Comparison of ENCODE assay signal across 1 cellular context in genomic region chr2:227536445-227536844, GRCh38.
TF ChIP-seq lines count a peak whose summit lies in the region.

No MANE protein-coding gene starts in this region.

TF ChIP-seq in HepG2, 621 proteins besides CTCF, POLR2A, EP300 and RAD21 (continued from another document):
- TF ChIP-seq, protein P1, sequence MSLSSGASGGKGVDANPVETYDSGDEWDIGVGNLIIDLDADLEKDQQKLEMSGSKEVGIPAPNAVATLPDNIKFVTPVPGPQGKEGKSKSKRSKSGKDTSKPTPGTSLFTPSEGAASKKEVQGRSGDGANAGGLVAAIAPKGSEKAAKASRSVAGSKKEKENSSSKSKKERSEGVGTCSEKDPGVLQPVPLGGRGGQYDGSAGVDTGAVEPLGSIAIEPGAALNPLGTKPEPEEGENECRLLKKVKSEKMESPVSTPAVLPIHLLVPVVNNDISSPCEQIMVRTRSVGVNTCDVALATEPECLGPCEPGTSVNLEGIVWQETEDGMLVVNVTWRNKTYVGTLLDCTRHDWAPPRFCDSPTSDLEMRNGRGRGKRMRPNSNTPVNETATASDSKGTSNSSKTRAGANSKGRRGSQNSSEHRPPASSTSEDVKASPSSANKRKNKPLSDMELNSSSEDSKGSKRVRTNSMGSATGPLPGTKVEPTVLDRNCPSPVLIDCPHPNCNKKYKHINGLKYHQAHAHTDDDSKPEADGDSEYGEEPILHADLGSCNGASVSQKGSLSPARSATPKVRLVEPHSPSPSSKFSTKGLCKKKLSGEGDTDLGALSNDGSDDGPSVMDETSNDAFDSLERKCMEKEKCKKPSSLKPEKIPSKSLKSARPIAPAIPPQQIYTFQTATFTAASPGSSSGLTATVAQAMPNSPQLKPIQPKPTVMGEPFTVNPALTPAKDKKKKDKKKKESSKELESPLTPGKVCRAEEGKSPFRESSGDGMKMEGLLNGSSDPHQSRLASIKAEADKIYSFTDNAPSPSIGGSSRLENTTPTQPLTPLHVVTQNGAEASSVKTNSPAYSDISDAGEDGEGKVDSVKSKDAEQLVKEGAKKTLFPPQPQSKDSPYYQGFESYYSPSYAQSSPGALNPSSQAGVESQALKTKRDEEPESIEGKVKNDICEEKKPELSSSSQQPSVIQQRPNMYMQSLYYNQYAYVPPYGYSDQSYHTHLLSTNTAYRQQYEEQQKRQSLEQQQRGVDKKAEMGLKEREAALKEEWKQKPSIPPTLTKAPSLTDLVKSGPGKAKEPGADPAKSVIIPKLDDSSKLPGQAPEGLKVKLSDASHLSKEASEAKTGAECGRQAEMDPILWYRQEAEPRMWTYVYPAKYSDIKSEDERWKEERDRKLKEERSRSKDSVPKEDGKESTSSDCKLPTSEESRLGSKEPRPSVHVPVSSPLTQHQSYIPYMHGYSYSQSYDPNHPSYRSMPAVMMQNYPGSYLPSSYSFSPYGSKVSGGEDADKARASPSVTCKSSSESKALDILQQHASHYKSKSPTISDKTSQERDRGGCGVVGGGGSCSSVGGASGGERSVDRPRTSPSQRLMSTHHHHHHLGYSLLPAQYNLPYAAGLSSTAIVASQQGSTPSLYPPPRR (CRISPR knock-in tag; IDR thresholded peaks at IDR 0.05; ENCODE audit: borderline replicate concordance), result no peak
- TF ChIP-seq ZBTB21 (CRISPR knock-in tag; IDR thresholded peaks at IDR 0.05) (no peak), HMG20B (CRISPR knock-in tag; conservative IDR thresholded peaks at IDR 0.05) (no peak), ZBTB7B (CRISPR knock-in tag; IDR thresholded peaks at IDR 0.05) (no peak)
TF ChIP-seq in HepG2: peak in this region for 0.
